15 cellular contexts compared by ENCODE assay signal in the genomic region with DNA sequence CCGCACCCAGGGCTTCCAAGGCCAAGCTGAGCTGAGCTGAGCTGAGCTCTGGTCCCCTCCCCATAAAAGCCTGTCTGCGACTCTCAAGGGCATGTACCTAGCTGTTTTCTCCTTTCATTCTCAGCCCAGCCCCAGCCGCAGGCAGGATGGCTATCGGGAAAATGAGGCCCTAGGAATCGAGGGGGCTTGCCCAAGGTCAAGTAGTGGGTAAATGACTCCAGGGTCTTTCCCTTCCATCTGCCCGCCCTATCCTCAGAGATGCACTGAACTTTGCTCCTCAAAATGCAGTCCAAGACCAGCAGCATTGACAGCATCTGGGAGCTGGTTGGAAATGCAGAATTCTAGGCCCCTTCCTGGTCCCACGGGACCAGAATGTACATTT. TPM values are rescaled to one million over a fixed set of nuclear protein-coding genes. Genes with fewer than 3 reads are reported as not detected.
"Had no signal": no experiment of that assay in that cellular context is flagged by ENCODE, and none has a peak within 500 bp of the region (broad histone marks: within the 10 kb centered on the region; RNA-seq: fewer than 3 reads in every experiment).

No MANE protein-coding gene starts in this region.

- H3K27me3 ChIP-seq: brain microvascular endothelial cell had no signal

- DNase-seq: activated CD4-positive, alpha-beta memory T cell treated with anti-CD3 and anti-CD28 coated beads, Interleukin-2, amount 10 ng/mL, durations not matched to agents 7 days and 5 days; activated CD4-positive, alpha-beta T cell treated with anti-CD3 and anti-CD28 coated beads for 36 hours; activated naive CD8-positive, alpha-beta T cell treated with anti-CD3 and anti-CD28 coated beads for 36 hours; brain microvascular endothelial cell; left colon; lower lobe of right lung; midbrain; T-helper 17 cell had no signal

- FAIRE-seq: frontal cortex had no signal

- H3K4me2 ChIP-seq: smooth muscle cell had no signal

- H3K36me3 ChIP-seq: brain microvascular endothelial cell, lower lobe of right lung, prostate gland, thoracic aorta, WERI-Rb-1 had no signal

- H3K4me3 ChIP-seq: lower lobe of right lung, prostate gland, smooth muscle cell, thoracic aorta had no signal

- H3K9me3 ChIP-seq: lower lobe of right lung, prostate gland, thoracic aorta had no signal

- ATAC-seq: activated CD4-positive, alpha-beta T cell treated with anti-CD3 and anti-CD28 coated beads for 36 hours; left colon; lower lobe of right lung; T-helper 17 cell had no signal

- H3K27ac ChIP-seq: brain microvascular endothelial cell, epithelial cell of prostate, lower lobe of right lung, prostate gland, thoracic aorta, WERI-Rb-1 had no signal

- H3K4me1 ChIP-seq: lower lobe of right lung, prostate gland had no signal

RNA-seq across cellular contexts. Expression of gene ACCSL, which starts 43.3 kb away (rescaled TPM):
- total RNA-seq: activated CD4-positive, alpha-beta memory T cell treated with anti-CD3 and anti-CD28 coated beads, Interleukin-2, amount 10 ng/mL, durations not matched to agents 7 days and 5 days; activated CD4-positive, alpha-beta T cell treated with anti-CD3 and anti-CD28 coated beads for 36 hours; activated naive CD8-positive, alpha-beta T cell treated with anti-CD3 and anti-CD28 coated beads for 36 hours; frontal cortex; left colon; lower lobe of right lung; prostate gland; smooth muscle cell; thoracic aorta; urinary bladder had no signal
- polyA plus RNA-seq: smooth muscle cell, urinary bladder had no signal
